ENCODE assay signal across 13 cellular contexts in genomic region chr11:72227316-72228228, GRCh38. TPM values are rescaled to one million over a fixed set of nuclear protein-coding genes. Genes with fewer than 3 reads are reported as not detected.
DNase-seq lines count a peak whose midpoint lies in the region; ATAC-seq and TF ChIP-seq lines count a peak whose summit lies in the region.
"Had no signal": no experiment of that assay in that cellular context is flagged by ENCODE, and none has a peak within 500 bp of the region (broad histone marks: within the 10 kb centered on the region; RNA-seq: fewer than 3 reads in every experiment).

No MANE protein-coding gene starts in this region.

- H3K9me3 ChIP-seq in gastroesophageal sphincter (no peaks in the 10 kb centered on the region), testis (no peaks in the 10 kb centered on the region)
- H3K9me3 ChIP-seq: Peyer's patch, vagina had no signal

- peaks cover 18% of the 10 kb centered on the region for H3K4me1 Mint-ChIP-seq in activated T-cell treated with anti-CD3 and anti-CD28 coated beads, Interleukin-2, amount 50 U/mL, for 24 hours (ENCODE audit: low read depth)
- peaks cover 18% of the 10 kb centered on the region for H3K4me1 Mint-ChIP-seq in activated T-cell treated with anti-CD3 and anti-CD28 coated beads, Interleukin-2, amount 50 U/mL, for 4 hours (ENCODE audit: low read depth)

- H3K27ac ChIP-seq in gastroesophageal sphincter (peak overlapping the region in 3 of 4 donors; percentile 11 to 54 (median 34)), testis (no peak overlapping the region)
- H3K27ac ChIP-seq: Peyer's patch, vagina had no signal

- H3K4me3 Mint-ChIP-seq in activated T-cell treated with anti-CD3 and anti-CD28 coated beads, Interleukin-2, amount 50 U/mL, for 24 hours: no peak overlapping the region
- H3K4me3 Mint-ChIP-seq in activated T-cell treated with anti-CD3 and anti-CD28 coated beads, Interleukin-2, amount 50 U/mL, for 4 hours: no peak overlapping the region
- H3K4me3 Mint-ChIP-seq: dendritic cell treated with granulocyte-macrophage colony-stimulating factor and Interleukin-4, amounts not matched to agents 40 ng/mL and 50 ng/mL, for 4 days had no signal

- no peaks in the 10 kb centered on the region for H3K27me3 ChIP-seq in gastroesophageal sphincter
- H3K27me3 ChIP-seq in testis: no peaks in the 10 kb centered on the region
- H3K27me3 ChIP-seq: Peyer's patch, vagina had no signal

- DNase-seq in activated T-cell treated with anti-CD3 and anti-CD28 coated beads, Interleukin-2, amount 50 U/mL, for 24 hours: no peak
- no peak for DNase-seq in activated T-cell treated with anti-CD3 and anti-CD28 coated beads, Interleukin-2, amount 50 U/mL, for 4 hours
- DNase-seq in NCI-H446 (lab: John Stamatoyannopoulos, UW) (peak; percentile 17 to 46), testis (peak; percentile 10), amniotic stem cell (lab: John Stamatoyannopoulos, UW) (no peak), cerebellar cortex (ENCODE audit: low spot score) (no peak)
- DNase-seq: activated CD4-positive, alpha-beta T cell treated with anti-CD3 and anti-CD28 coated beads, Interleukin-2, amount 50 U/mL, for 48 hours had no signal

- H3K4me1 ChIP-seq in gastroesophageal sphincter (peaks cover 0 to 54% (median 17%) of the 10 kb centered on the region in 3 donors), testis (peaks cover 10% of the 10 kb centered on the region)

- H3K27ac Mint-ChIP-seq in activated T-cell treated with anti-CD3 and anti-CD28 coated beads, Interleukin-2, amount 50 U/mL, for 24 hours: peak overlapping the region; percentile 47

- intact Hi-C loops in testis (cut with DNase I; ENCODE audit: low total_unique reads): no loop called here

- peaks cover 0 to 51% of the 10 kb centered on the region in 2 donors for H3K36me3 ChIP-seq in gastroesophageal sphincter
- H3K36me3 ChIP-seq in testis (ENCODE audit: low read depth, missing control alignments): no peaks in the 10 kb centered on the region

- TF ChIP-seq CTCF in gastroesophageal sphincter (IDR thresholded peaks at IDR 0.05) (no peak), testis (IDR thresholded peaks at IDR 0.05) (no peak)

- H3K9me3 Mint-ChIP-seq in activated T-cell treated with anti-CD3 and anti-CD28 coated beads, Interleukin-2, amount 50 U/mL, for 24 hours: no peaks in the 10 kb centered on the region
- H3K9me3 Mint-ChIP-seq in activated T-cell treated with anti-CD3 and anti-CD28 coated beads, Interleukin-2, amount 50 U/mL, for 4 hours: no peaks in the 10 kb centered on the region
- H3K9me3 Mint-ChIP-seq: dendritic cell treated with granulocyte-macrophage colony-stimulating factor and Interleukin-4, amounts not matched to agents 40 ng/mL and 50 ng/mL, for 4 days had no signal

- ATAC-seq in activated T-cell treated with anti-CD3 and anti-CD28 coated beads, Interleukin-2, amount 50 U/mL, for 4 hours: no peak
- ATAC-seq in gastroesophageal sphincter (no peak), GM18909 (IDR thresholded peaks at IDR 0.05; ENCODE audit: poor library complexity, unreplicated experiment) (no peak)

- 80 to 94% methylated on average over 3 to 4 of the region's 14 CpGs for WGBS in gastroesophageal sphincter (ENCODE audit: low coverage in 1 of 2), 2 donors
- WGBS in testis, 2 donors: 81 to 87% methylated on average over 3 to 14 of the region's 14 CpGs

- TF ChIP-seq POLR2A in gastroesophageal sphincter (IDR thresholded peaks at IDR 0.05) (no peak), testis (IDR thresholded peaks at IDR 0.05) (no peak)

- H3K4me3 ChIP-seq in gastroesophageal sphincter (no peak overlapping the region), testis (no peak overlapping the region)
- H3K4me3 ChIP-seq: Peyer's patch, vagina had no signal

- H3K36me3 Mint-ChIP-seq in activated T-cell treated with anti-CD3 and anti-CD28 coated beads, Interleukin-2, amount 50 U/mL, for 24 hours (ENCODE audit: low read depth): peaks cover 63% of the 10 kb centered on the region
- peaks cover 8% of the 10 kb centered on the region for H3K36me3 Mint-ChIP-seq in activated T-cell treated with anti-CD3 and anti-CD28 coated beads, Interleukin-2, amount 50 U/mL, for 4 hours (ENCODE audit: insufficient read depth)

- TF ChIP-seq EP300 in gastroesophageal sphincter (IDR thresholded peaks at IDR 0.05): no peak

- H3K27me3 Mint-ChIP-seq in activated T-cell treated with anti-CD3 and anti-CD28 coated beads, Interleukin-2, amount 50 U/mL, for 24 hours: no peaks in the 10 kb centered on the region
- H3K27me3 Mint-ChIP-seq in activated T-cell treated with anti-CD3 and anti-CD28 coated beads, Interleukin-2, amount 50 U/mL, for 4 hours (ENCODE audit: low read depth): no peaks in the 10 kb centered on the region
- H3K27me3 Mint-ChIP-seq: dendritic cell treated with granulocyte-macrophage colony-stimulating factor and Interleukin-4, amounts not matched to agents 40 ng/mL and 50 ng/mL, for 4 days had no signal

RNA-seq across cellular contexts. Expression of gene INPPL1, which starts 3.0 kb away (rescaled TPM):
- total RNA-seq in activated T-cell treated with anti-CD3 and anti-CD28 coated beads, Interleukin-2, amount 50 U/mL, for 4 hours: 10 to 100 TPM; 69.5 to 90.2 (median 79.5) TPM
- total RNA-seq in gastroesophageal sphincter: 100 to 1,000 TPM in 2 of 4 donors, 10 to 100 TPM in 2; 65.8 to 134 (median 92.4) TPM
- total RNA-seq in testis: 100 to 1,000 TPM; 120 to 132 TPM
- 48.1 TPM for polyA plus RNA-seq in testis (ENCODE audit: insufficient read depth, low read depth, low replicate concordance)

RNA-seq across cellular contexts. Expression of gene FOLR2, which starts 11.0 kb away (rescaled TPM):
- total RNA-seq in activated T-cell treated with anti-CD3 and anti-CD28 coated beads, Interleukin-2, amount 50 U/mL, for 4 hours: not detected
- 10 to 100 TPM in 3 of 4 donors, 1 to 10 TPM in 1; 7.3 to 70.3 (median 33.9) TPM for total RNA-seq in gastroesophageal sphincter
- total RNA-seq in testis: 1 to 10 TPM; 1.3 to 8.7 TPM
- polyA plus RNA-seq in testis (ENCODE audit: insufficient read depth, low read depth, low replicate concordance): 37.3 TPM
- total RNA-seq: kidney epithelial cell had no signal

RNA-seq across cellular contexts. Expression of gene PHOX2A, which starts 16.4 kb away (rescaled TPM):
- not detected for total RNA-seq in activated T-cell treated with anti-CD3 and anti-CD28 coated beads, Interleukin-2, amount 50 U/mL, for 4 hours
- total RNA-seq in gastroesophageal sphincter (1 to 10 TPM in 1 of 4 donors, under 1 TPM in 2, not detected in 1; 0.37 to 3.2 (median 0.89) TPM), testis (1 to 10 TPM; 1.3 to 2.0 TPM)
- 1.6 TPM for polyA plus RNA-seq in testis (ENCODE audit: insufficient read depth, low read depth, low replicate concordance)
- total RNA-seq: kidney epithelial cell, Peyer's patch had no signal

RNA-seq across cellular contexts. Expression of gene FOLR1, which starts 35.6 kb away (rescaled TPM):
- total RNA-seq in activated T-cell treated with anti-CD3 and anti-CD28 coated beads, Interleukin-2, amount 50 U/mL, for 4 hours: under 1 TPM in 2 of 3 donors, not detected in 1; 0.20 to 0.24 TPM
- total RNA-seq in gastroesophageal sphincter (10 to 100 TPM in 1 of 4 donors, under 1 TPM in 1, not detected in 2; 0.81 to 23.7 TPM), testis (1 to 10 TPM in 1 of 2 donors, not detected in 1; 1.2 TPM)
- polyA plus RNA-seq in testis (ENCODE audit: insufficient read depth, low read depth, low replicate concordance): 3.7 TPM
- total RNA-seq: Peyer's patch, vagina had no signal

Comparison
In these comparisons a context has a peak if more than half of its experiments do, and no peak if none do; other contexts are left out.
1. DNase-seq: peak in NCI-H446 (2 of 2) and testis (single experiment); none in activated T-cell treated with anti-CD3 and anti-CD28 coated beads, Interleukin-2, amount 50 U/mL, for 24 hours (single experiment), activated T-cell treated with anti-CD3 and anti-CD28 coated beads, Interleukin-2, amount 50 U/mL, for 4 hours (single experiment), amniotic stem cell (single experiment) and cerebellar cortex (single experiment).
2. H3K27ac ChIP-seq: peak in gastroesophageal sphincter (3 of 4); none in testis (0 of 2).